Comparison of ENCODE assay signal across 1 cellular context in the genomic region with DNA sequence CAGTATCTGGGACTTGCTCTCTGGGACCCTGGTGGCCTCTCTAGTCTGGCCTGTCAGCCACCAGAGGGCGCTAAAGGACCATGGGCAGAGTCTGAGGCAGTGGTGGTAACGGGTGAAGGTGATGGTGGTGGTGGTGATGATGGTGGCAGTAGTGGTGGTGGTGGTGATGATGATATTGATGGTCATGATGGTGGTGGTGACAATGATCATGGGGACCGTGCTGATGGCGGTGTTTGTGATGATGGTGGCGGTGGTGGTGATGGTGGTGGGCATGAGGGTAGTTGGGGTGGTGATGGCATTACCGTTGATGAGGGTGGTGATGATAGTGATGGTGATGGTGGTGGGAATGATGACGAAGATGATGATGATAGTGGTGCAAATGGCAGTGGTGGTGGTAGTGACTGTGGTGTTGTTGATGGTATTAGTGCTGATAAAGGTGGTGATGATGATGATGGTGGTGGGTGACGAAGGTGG.
TF ChIP-seq lines count a peak whose summit lies in the region.

No MANE protein-coding gene starts in this region.

TF ChIP-seq in HEK293, 187 proteins besides CTCF, POLR2A, EP300 and RAD21 (continued from another document and continues in another):
- no peak for TF ChIP-seq ZNF701 (tag by site-specific recombination; IDR thresholded peaks at IDR 0.05)
- TF ChIP-seq ZNF776 (tag by site-specific recombination; IDR thresholded peaks at IDR 0.05; ENCODE audit: borderline replicate concordance), result no peak
- TF ChIP-seq, protein P1, sequence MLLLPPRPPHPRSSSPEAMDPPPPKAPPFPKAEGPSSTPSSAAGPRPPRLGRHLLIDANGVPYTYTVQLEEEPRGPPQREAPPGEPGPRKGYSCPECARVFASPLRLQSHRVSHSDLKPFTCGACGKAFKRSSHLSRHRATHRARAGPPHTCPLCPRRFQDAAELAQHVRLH (tag by site-specific recombination; IDR thresholded peaks at IDR 0.05), result 0 out of 2 replicates have a peak, but pooled peaks have one; percentile 44
- TF ChIP-seq, protein P2, sequence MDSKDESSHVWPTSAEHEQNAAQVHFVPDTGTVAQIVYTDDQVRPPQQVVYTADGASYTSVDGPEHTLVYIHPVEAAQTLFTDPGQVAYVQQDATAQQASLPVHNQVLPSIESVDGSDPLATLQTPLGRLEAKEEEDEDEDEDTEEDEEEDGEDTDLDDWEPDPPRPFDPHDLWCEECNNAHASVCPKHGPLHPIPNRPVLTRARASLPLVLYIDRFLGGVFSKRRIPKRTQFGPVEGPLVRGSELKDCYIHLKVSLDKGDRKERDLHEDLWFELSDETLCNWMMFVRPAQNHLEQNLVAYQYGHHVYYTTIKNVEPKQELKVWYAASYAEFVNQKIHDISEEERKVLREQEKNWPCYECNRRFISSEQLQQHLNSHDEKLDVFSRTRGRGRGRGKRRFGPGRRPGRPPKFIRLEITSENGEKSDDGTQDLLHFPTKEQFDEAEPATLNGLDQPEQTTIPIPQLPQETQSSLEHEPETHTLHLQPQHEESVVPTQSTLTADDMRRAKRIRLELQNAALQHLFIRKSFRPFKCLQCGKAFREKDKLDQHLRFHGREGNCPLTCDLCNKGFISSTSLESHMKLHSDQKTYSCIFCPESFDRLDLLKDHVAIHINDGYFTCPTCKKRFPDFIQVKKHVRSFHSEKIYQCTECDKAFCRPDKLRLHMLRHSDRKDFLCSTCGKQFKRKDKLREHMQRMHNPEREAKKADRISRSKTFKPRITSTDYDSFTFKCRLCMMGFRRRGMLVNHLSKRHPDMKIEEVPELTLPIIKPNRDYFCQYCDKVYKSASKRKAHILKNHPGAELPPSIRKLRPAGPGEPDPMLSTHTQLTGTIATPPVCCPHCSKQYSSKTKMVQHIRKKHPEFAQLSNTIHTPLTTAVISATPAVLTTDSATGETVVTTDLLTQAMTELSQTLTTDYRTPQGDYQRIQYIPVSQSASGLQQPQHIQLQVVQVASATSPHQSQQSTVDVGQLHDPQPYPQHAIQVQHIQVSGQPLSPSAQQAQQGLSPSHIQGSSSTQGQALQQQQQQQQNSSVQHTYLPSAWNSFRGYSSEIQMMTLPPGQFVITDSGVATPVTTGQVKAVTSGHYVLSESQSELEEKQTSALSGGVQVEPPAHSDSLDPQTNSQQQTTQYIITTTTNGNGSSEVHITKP (tag by site-specific recombination; IDR thresholded peaks at IDR 0.05), result no peak
- TF ChIP-seq ZNF174 (tag by site-specific recombination; IDR thresholded peaks at IDR 0.05), result no peak
- TF ChIP-seq ZSCAN30 (tag by site-specific recombination; IDR thresholded peaks at IDR 0.05), result no peak
- peak; percentile 81 for TF ChIP-seq ZNF354C (tag by site-specific recombination; IDR thresholded peaks at IDR 0.05; ENCODE audit: borderline replicate concordance, low read depth)
- TF ChIP-seq ZNF747 (tag by site-specific recombination; IDR thresholded peaks at IDR 0.05), result no peak
- 0 out of 2 replicates have a peak, but pooled peaks have one; percentile 55 for TF ChIP-seq KLF17 (tag by site-specific recombination; IDR thresholded peaks at IDR 0.05)
- TF ChIP-seq ZNF274 (IDR thresholded peaks at IDR 0.05; ENCODE audit: low read length), result no peak
- 0 out of 2 replicates have a peak, but pooled peaks have one; percentile 31 for TF ChIP-seq ZNF274 (tag by site-specific recombination; IDR thresholded peaks at IDR 0.05; ENCODE audit: borderline replicate concordance)
- no peak for TF ChIP-seq ZNF529 (tag by site-specific recombination; IDR thresholded peaks at IDR 0.05; ENCODE audit: insufficient replicate concordance)
- peak; percentile 87 for TF ChIP-seq ZNF654 (tag by site-specific recombination; IDR thresholded peaks at IDR 0.05; ENCODE audit: low read depth)
- TF ChIP-seq KLF10 (tag by site-specific recombination; IDR thresholded peaks at IDR 0.05), result no peak
- TF ChIP-seq ZNF629 (tag by site-specific recombination; IDR thresholded peaks at IDR 0.05), result no peak
- TF ChIP-seq TCF7L2 (IDR thresholded peaks at IDR 0.05; ENCODE audit: borderline replicate concordance, low read depth, low read length), result no peak
- no peak for TF ChIP-seq ZNF544 (tag by site-specific recombination; IDR thresholded peaks at IDR 0.05)
- no peak for TF ChIP-seq PRDM6 (tag by site-specific recombination; IDR thresholded peaks at IDR 0.05)
- TF ChIP-seq, protein P3, sequence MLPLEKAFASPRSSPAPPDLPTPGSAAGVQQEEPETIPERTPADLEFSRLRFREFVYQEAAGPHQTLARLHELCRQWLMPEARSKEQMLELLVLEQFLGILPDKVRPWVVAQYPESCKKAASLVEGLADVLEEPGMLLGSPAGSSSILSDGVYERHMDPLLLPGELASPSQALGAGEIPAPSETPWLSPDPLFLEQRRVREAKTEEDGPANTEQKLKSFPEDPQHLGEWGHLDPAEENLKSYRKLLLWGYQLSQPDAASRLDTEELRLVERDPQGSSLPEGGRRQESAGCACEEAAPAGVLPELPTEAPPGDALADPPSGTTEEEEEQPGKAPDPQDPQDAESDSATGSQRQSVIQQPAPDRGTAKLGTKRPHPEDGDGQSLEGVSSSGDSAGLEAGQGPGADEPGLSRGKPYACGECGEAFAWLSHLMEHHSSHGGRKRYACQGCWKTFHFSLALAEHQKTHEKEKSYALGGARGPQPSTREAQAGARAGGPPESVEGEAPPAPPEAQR (tag by site-specific recombination; IDR thresholded peaks at IDR 0.05), result no peak
- 0 out of 2 replicates have a peak, but pooled peaks have one; percentile 51 for TF ChIP-seq REPIN1 (tag by site-specific recombination; IDR thresholded peaks at IDR 0.05; ENCODE audit: low read depth)
- peak; percentile 71; the same call in 1 of the 2 replicates for TF ChIP-seq GLI4 (tag by site-specific recombination; IDR thresholded peaks at IDR 0.05)
- TF ChIP-seq BCL11B (tag by site-specific recombination; IDR thresholded peaks at IDR 0.05; ENCODE audit: low read depth), result no peak
- TF ChIP-seq ZNF391 (tag by site-specific recombination; IDR thresholded peaks at IDR 0.05; ENCODE audit: borderline replicate concordance, low read depth), result peak; percentile 73; the same call in 1 of the 2 replicates
- TF ChIP-seq ELK4 (IDR thresholded peaks at IDR 0.05; ENCODE audit: borderline replicate concordance, low read depth, low read length), result no peak
- TF ChIP-seq ZNF621 (tag by site-specific recombination; IDR thresholded peaks at IDR 0.05), result no peak
- no peak for TF ChIP-seq ZNF214 (tag by site-specific recombination; IDR thresholded peaks at IDR 0.05; ENCODE audit: borderline replicate concordance)
- no peak for TF ChIP-seq ZNF792 (tag by site-specific recombination; IDR thresholded peaks at IDR 0.05)
- no peak for TF ChIP-seq ZNF132 (tag by site-specific recombination; IDR thresholded peaks at IDR 0.05; ENCODE audit: borderline replicate concordance)
- TF ChIP-seq ZNF148 (tag by site-specific recombination; IDR thresholded peaks at IDR 0.05; ENCODE audit: borderline replicate concordance), result 0 out of 2 replicates have a peak, but pooled peaks have one; percentile 51
- no peak for TF ChIP-seq ZBTB1 (tag by site-specific recombination; IDR thresholded peaks at IDR 0.05)
- TF ChIP-seq ZNF518A (tag by site-specific recombination; conservative IDR thresholded peaks at IDR 0.05; ENCODE audit: low read depth), result no peak
- TF ChIP-seq AEBP2 (tag by site-specific recombination; IDR thresholded peaks at IDR 0.05; ENCODE audit: borderline replicate concordance), result no peak
- peak; percentile 32; the same call in 1 of the 2 replicates for TF ChIP-seq GLIS1 (tag by site-specific recombination; IDR thresholded peaks at IDR 0.05)
- TF ChIP-seq YY2 (tag by site-specific recombination; IDR thresholded peaks at IDR 0.05), result peak; percentile 62; the same call in 1 of the 2 replicates
- peak; percentile 41 for TF ChIP-seq ZNF157 (tag by site-specific recombination; IDR thresholded peaks at IDR 0.05)
- no peak for TF ChIP-seq ZNF24 (tag by site-specific recombination; IDR thresholded peaks at IDR 0.05)
